In genomic region chr12:69756088-69756731, GRCh38 we compare ENCODE assay signal across 34 cellular contexts. TPM values are rescaled to one million over a fixed set of nuclear protein-coding genes. Genes with fewer than 3 reads are reported as not detected.
"Had no signal": no experiment of that assay in that cellular context is flagged by ENCODE, and none has a peak within 500 bp of the region (broad histone marks: within the 10 kb centered on the region; RNA-seq: fewer than 3 reads in every experiment).

No MANE protein-coding gene starts in this region.

- H3K27ac ChIP-seq: adrenal gland, body of pancreas, brain microvascular endothelial cell, breast epithelium, VCaP had no signal

- ATAC-seq: activated CD8-positive, alpha-beta T cell treated with anti-CD3 and anti-CD28 coated beads for 36 hours; activated naive CD4-positive, alpha-beta T cell treated with anti-CD3 and anti-CD28 coated beads, Interleukin-2, amount 50 U/mL, for 72 hours; activated T-cell treated with anti-CD3 and anti-CD28 coated beads, Interleukin-2, amount 50 U/mL, for 4 hours; activated T-cell treated with anti-CD3 and anti-CD28 coated beads, Interleukin-2, amount 50 U/mL, for 72 hours; activated T-helper 17 cell treated with anti-CD3 and anti-CD28 coated beads, Interleukin-2, amount 50 U/mL, for 72 hours; body of pancreas had no signal

- H3K4me3 ChIP-seq: adrenal gland, body of pancreas, breast epithelium had no signal

- H3K36me3 ChIP-seq: adrenal gland, brain microvascular endothelial cell, breast epithelium had no signal

- H3K9me3 ChIP-seq: body of pancreas had no signal

- DNase-seq: activated B cell treated with CpG ODN at 0.5 μM for 24 hours; activated CD4-positive, alpha-beta memory T cell treated with anti-CD3 and anti-CD28 coated beads for 36 hours; activated CD4-positive, alpha-beta T cell treated with anti-CD3 and anti-CD28 coated beads for 4 hours; activated CD4-positive, alpha-beta T cell treated with anti-CD3 and anti-CD28 coated beads, Interleukin-2, amount 10 ng/mL, durations not matched to agents 24 days and 14 days; activated CD4-positive, alpha-beta T cell treated with anti-CD3 and anti-CD28 coated beads, Interleukin-2, amount 50 U/mL, for 1 hour; activated CD4-positive, alpha-beta T cell treated with anti-CD3 and anti-CD28 coated beads, Interleukin-2, amount 50 U/mL, for 4 hours; activated CD4-positive, CD25-positive, alpha-beta regulatory T cell treated with anti-CD3 and anti-CD28 coated beads, Interleukin-2, amount 50 U/mL, for 72 hours; activated CD8-positive, alpha-beta memory T cell treated with anti-CD3 and anti-CD28 coated beads, Interleukin-2, amount 50 U/mL, for 4 hours; activated CD8-positive, alpha-beta T cell treated with anti-CD3 and anti-CD28 coated beads for 36 hours; activated effector memory CD4-positive, alpha-beta T cell treated with anti-CD3 and anti-CD28 coated beads, Interleukin-2, amount 50 U/mL, for 16 hours; activated gamma-delta T cell treated with Interleukin-2 at 50 U/mL for 16 hours; activated naive CD4-positive, alpha-beta T cell; activated naive CD4-positive, alpha-beta T cell treated with anti-CD3 and anti-CD28 coated beads for 36 hours; activated naive CD4-positive, alpha-beta T cell treated with anti-CD3 and anti-CD28 coated beads, Interleukin-2, amount 50 U/mL, for 16 hours; activated naive CD8-positive, alpha-beta T cell treated with anti-CD3 and anti-CD28 coated beads for 36 hours; activated T-cell treated with anti-CD3 and anti-CD28 coated beads for 4 hours; activated T-cell treated with anti-CD3 and anti-CD28 coated beads, Interleukin-2, amount 50 U/mL, for 1 hour; activated T-cell treated with anti-CD3 and anti-CD28 coated beads, Interleukin-2, amount 50 U/mL, for 4 hours; activated T-cell treated with anti-CD3 and anti-CD28 coated beads, Interleukin-2, amount 50 U/mL, for 72 hours; adrenal gland; amniotic stem cell; aorta; body of pancreas; brain microvascular endothelial cell; caudate nucleus; T-helper 1 cell; T-helper 2 cell; T-helper 9 cell had no signal

- H3K4me1 ChIP-seq: adrenal gland, body of pancreas, breast epithelium had no signal

- H3K27me3 ChIP-seq: adrenal gland, body of pancreas, brain microvascular endothelial cell, breast epithelium had no signal

RNA-seq across cellular contexts. Expression of gene BEST3, which starts 57.1 kb away (rescaled TPM):
- total RNA-seq: activated B cell treated with CpG ODN at 0.5 μM for 24 hours; activated CD4-positive, alpha-beta memory T cell treated with anti-CD3 and anti-CD28 coated beads for 36 hours; activated CD4-positive, alpha-beta T cell treated with anti-CD3 and anti-CD28 coated beads, Interleukin-2, amount 10 ng/mL, durations not matched to agents 24 days and 14 days; activated CD8-positive, alpha-beta memory T cell treated with anti-CD3 and anti-CD28 coated beads for 36 hours; activated CD8-positive, alpha-beta T cell treated with anti-CD3 and anti-CD28 coated beads for 36 hours; activated naive CD4-positive, alpha-beta T cell treated with anti-CD3 and anti-CD28 coated beads for 36 hours; activated naive CD4-positive, alpha-beta T cell treated with anti-CD3 and anti-CD28 coated beads, Interleukin-2, amount 50 U/mL, for 72 hours; activated naive CD8-positive, alpha-beta T cell treated with anti-CD3 and anti-CD28 coated beads for 36 hours; activated T-cell treated with anti-CD3 and anti-CD28 coated beads, Interleukin-2, amount 50 U/mL, for 4 hours; activated T-cell treated with anti-CD3 and anti-CD28 coated beads, Interleukin-2, amount 50 U/mL, for 72 hours; activated T-helper 1 cell treated with anti-CD3 and anti-CD28 coated beads, Interleukin-12 subunit alpha, Interleukin-12 subunit beta, Interleukin-2, Interleukin-4 antibody, amounts not matched to agents 30 ng/mL and 10 ng/mL and 1 ng/mL, durations not matched to agents 14 hours and 24 hours and 36 hours; activated T-helper 17 cell treated with anti-CD3 and anti-CD28 coated beads, Interleukin-2, amount 50 U/mL, for 72 hours; aorta had no signal
- polyA plus RNA-seq: aorta had no signal
